8 cellular contexts compared by ENCODE assay signal in genomic region chr19:45607071-45608029, GRCh38. TPM values are rescaled to one million over a fixed set of nuclear protein-coding genes. Genes with fewer than 3 reads are reported as not detected.
A peak's percentile ranks its signal among the peaks of the same experiment; 100 is the strongest.
DNase-seq lines count a peak whose midpoint lies in the region; ATAC-seq and TF ChIP-seq lines count a peak whose summit lies in the region.

No MANE protein-coding gene starts in this region.

- H3K36me3 Mint-ChIP-seq in CD4-positive, CD25-positive, alpha-beta regulatory T cell, result peaks cover 22% of the 10 kb centered on the region

- peak in 1 of 2 donors; percentile 55 for ATAC-seq in CD4-positive, CD25-positive, alpha-beta regulatory T cell (ENCODE audit: low read depth in 2 of 2)
- ATAC-seq in Right ventricle myocardium inferior, result peak; percentile 78
- ATAC-seq in omental fat pad (ENCODE audit: low FRiP score), result peak; percentile 84
- no peak for ATAC-seq in HG03565 (IDR thresholded peaks at IDR 0.05; ENCODE audit: unreplicated experiment)

- peaks cover 0 to 14% (median 0%) of the 10 kb centered on the region in 4 donors for H3K4me1 Mint-ChIP-seq in CD4-positive, CD25-positive, alpha-beta regulatory T cell

- peak; percentile 29 to 36 (median 30) for DNase-seq in CD4-positive, CD25-positive, alpha-beta regulatory T cell
- peak; percentile 94 for DNase-seq in HT-29 (ENCODE audit: low spot score)
- peak; percentile 36 for DNase-seq in RWPE1 (ENCODE audit: low spot score)
- peak; percentile 91 for DNase-seq in adipocyte (ENCODE audit: low read depth)
- peak; percentile 82 for DNase-seq in Right ventricle myocardium inferior (ENCODE audit: missing footprints)
- peak; percentile 72 for DNase-seq in omental fat pad (ENCODE audit: low spot score)
- DNase-seq in NCI-H1048 (lab: John Stamatoyannopoulos, UW), result no peak

- H3K4me3 Mint-ChIP-seq in CD4-positive, CD25-positive, alpha-beta regulatory T cell, result peak overlapping the region in 1 of 4 donors; percentile 72

- intact Hi-C loops in Right ventricle myocardium inferior (cut with DNase I), result loop anchor here (1.0 kb wide), 1 partner anchor 34 kb away; no protein-coding TSS in a partner anchor

- H3K27ac ChIP-seq in CD4-positive, CD25-positive, alpha-beta regulatory T cell (ENCODE audit: insufficient read depth, low read length, poor library complexity, severe bottlenecking), result no peak overlapping the region
- peak overlapping the region; percentile 67 for H3K27ac ChIP-seq in RWPE1

- peaks cover 2% of the 10 kb centered on the region for H3K27me3 ChIP-seq in CD4-positive, CD25-positive, alpha-beta regulatory T cell (ENCODE audit: control insufficient read depth, insufficient read depth, low read length)
- H3K27me3 ChIP-seq in adipocyte (replicated peaks; ENCODE audit: control insufficient read depth, insufficient read depth, low read length), result peaks cover 9% of the 10 kb centered on the region

- H3K27ac Mint-ChIP-seq in CD4-positive, CD25-positive, alpha-beta regulatory T cell, result peak overlapping the region in 2 of 3 donors; percentile 78 to 87

- peak overlapping the region; percentile 63 for H3K9ac ChIP-seq in adipocyte (ENCODE audit: low read length)

- H3K27me3 Mint-ChIP-seq in CD4-positive, CD25-positive, alpha-beta regulatory T cell, result peaks cover 13% of the 10 kb centered on the region

- peaks cover 10% of the 10 kb centered on the region for H3K4me1 ChIP-seq in CD4-positive, CD25-positive, alpha-beta regulatory T cell (ENCODE audit: control insufficient read depth, insufficient read depth, low read length, poor library complexity, severe bottlenecking)
- peaks cover 4% of the 10 kb centered on the region for H3K4me1 ChIP-seq in adipocyte (ENCODE audit: control insufficient read depth, insufficient read depth, low read length)

- H3K9me3 Mint-ChIP-seq in CD4-positive, CD25-positive, alpha-beta regulatory T cell, result peaks cover 0 to 5% (median 0%) of the 10 kb centered on the region in 7 donors

- CTCF ChIA-PET in RWPE1 (lab: Yijun Ruan, JAX), result interaction anchor here (0.7 to 1.3 kb wide), 5 partner anchors 18 to 70 kb away, joined by 3 to 10 read pairs (median 4); no protein-coding TSS in a partner anchor

- TF ChIP-seq CTCF in RWPE1 (conservative IDR thresholded peaks at IDR 0.05; ENCODE audit: low read depth) (peak; percentile 92), omental fat pad (IDR thresholded peaks at IDR 0.05) (peak in 1 of 3 donors; percentile 51)

- H3K9me3 ChIP-seq in CD4-positive, CD25-positive, alpha-beta regulatory T cell (ENCODE audit: control insufficient read depth in 2 of 2, low read length in 2 of 2), result no peaks in the 10 kb centered on the region
- H3K9me3 ChIP-seq in adipocyte (ENCODE audit: control insufficient read depth, low read length), result no peaks in the 10 kb centered on the region

- peaks cover 21% of the 10 kb centered on the region for H3K36me3 ChIP-seq in CD4-positive, CD25-positive, alpha-beta regulatory T cell (ENCODE audit: control insufficient read depth, insufficient read depth, low read length)
- peaks cover 14% of the 10 kb centered on the region for H3K36me3 ChIP-seq in adipocyte (ENCODE audit: control insufficient read depth, insufficient read depth, low read length, severe bottlenecking)

- peak overlapping the region; percentile 31 for H3K4me3 ChIP-seq in CD4-positive, CD25-positive, alpha-beta regulatory T cell (ENCODE audit: low read depth, low read length)
- peak overlapping the region; percentile 65 for H3K4me3 ChIP-seq in adipocyte (ENCODE audit: low read length)

- POLR2A ChIA-PET in RWPE1 (lab: Yijun Ruan, JAX; ENCODE audit: low non-redundant PET), result no interaction called here

RNA-seq across cellular contexts. Expression of gene GPR4, which starts 5.3 kb away (rescaled TPM):
- not detected for total RNA-seq in CD4-positive, CD25-positive, alpha-beta regulatory T cell
- polyA plus RNA-seq in CD4-positive, CD25-positive, alpha-beta regulatory T cell, result not detected
- not detected in 2 replicates for total RNA-seq in HT-29 (2014; rRNA removed; shearing (Covaris generic))
- 5.4 TPM for total RNA-seq in Right ventricle myocardium inferior
- 10 to 100 TPM in 3 of 4 donors, 1 to 10 TPM in 1; 6.0 to 29.4 (median 12.0) TPM for total RNA-seq in omental fat pad

RNA-seq across cellular contexts. Expression of gene OPA3, which starts 22.7 kb away (rescaled TPM):
- 7.3 TPM for total RNA-seq in CD4-positive, CD25-positive, alpha-beta regulatory T cell
- 1 to 10 TPM; 4.7 to 8.2 (median 5.9) TPM for polyA plus RNA-seq in CD4-positive, CD25-positive, alpha-beta regulatory T cell
- total RNA-seq in HT-29 (2014; rRNA removed; shearing (Covaris generic)), result 20.5 and 23.0 TPM in 2 replicates
- total RNA-seq in Right ventricle myocardium inferior, result 24.5 TPM
- 10 to 100 TPM in 2 of 4 donors, 1 to 10 TPM in 2; 6.3 to 15.5 (median 11.1) TPM for total RNA-seq in omental fat pad

RNA-seq across cellular contexts. Expression of gene EML2, which starts 31.8 kb away (rescaled TPM):
- total RNA-seq in CD4-positive, CD25-positive, alpha-beta regulatory T cell, result 90.0 TPM
- 10 to 100 TPM; 15.1 to 23.8 (median 18.3) TPM for polyA plus RNA-seq in CD4-positive, CD25-positive, alpha-beta regulatory T cell
- 38.2 and 39.5 TPM in 2 replicates for total RNA-seq in HT-29 (2014; rRNA removed; shearing (Covaris generic))
- 39.1 TPM for total RNA-seq in Right ventricle myocardium inferior
- total RNA-seq in omental fat pad, result 10 to 100 TPM; 18.0 to 22.4 (median 19.9) TPM
